19 cellular contexts compared by ENCODE assay signal in genomic region chr18:58618822-58619553, GRCh38. TPM values are rescaled to one million over a fixed set of nuclear protein-coding genes. Genes with fewer than 3 reads are reported as not detected.
DNase-seq lines count a peak whose midpoint lies in the region; ATAC-seq and TF ChIP-seq lines count a peak whose summit lies in the region.
"Had no signal": no experiment of that assay in that cellular context is flagged by ENCODE, and none has a peak within 500 bp of the region (broad histone marks: within the 10 kb centered on the region; RNA-seq: fewer than 3 reads in every experiment).

No MANE protein-coding gene starts in this region.

- H3K4me1 ChIP-seq in HUES48 (ENCODE audit: control insufficient read depth, insufficient read depth, low read length) (peaks cover 22% of the 10 kb centered on the region), right atrium auricular region (peaks cover 0 to 8% of the 10 kb centered on the region in 2 donors), gastrocnemius medialis (peaks cover 6 to 25% of the 10 kb centered on the region in 2 donors)
- H3K4me1 ChIP-seq: testis had no signal

- no peak overlapping the region for H3K4me3 ChIP-seq in HUES48 (ENCODE audit: low read depth, low read length)
- H3K4me3 ChIP-seq in right atrium auricular region, result no peak overlapping the region
- H3K4me3 ChIP-seq in gastrocnemius medialis, result peak overlapping the region in 2 of 4 donors; percentile 4 to 19
- H3K4me3 ChIP-seq: GM23248, lung, testis had no signal

- H3K36me3 ChIP-seq in HUES48 (ENCODE audit: control insufficient read depth, insufficient read depth, low read length) (no peaks in the 10 kb centered on the region), right atrium auricular region (no peaks in the 10 kb centered on the region), gastrocnemius medialis (no peaks in the 10 kb centered on the region)

- H3K4me1 Mint-ChIP-seq in WTC11, result peaks cover 25% of the 10 kb centered on the region
- peaks cover 28% of the 10 kb centered on the region for H3K4me1 Mint-ChIP-seq in activated T-cell treated with anti-CD3 and anti-CD28 coated beads, Interleukin-2, amount 50 U/mL, for 4 hours (ENCODE audit: low read depth)

- TF ChIP-seq POLR2A in gastrocnemius medialis (IDR thresholded peaks at IDR 0.05), result no peak

- H3K4me3 Mint-ChIP-seq in WTC11, result no peak overlapping the region
- no peak overlapping the region for H3K4me3 Mint-ChIP-seq in activated T-cell treated with anti-CD3 and anti-CD28 coated beads, Interleukin-2, amount 50 U/mL, for 4 hours
- H3K4me3 Mint-ChIP-seq: activated CD8-positive, alpha-beta memory T cell treated with anti-CD3 and anti-CD28 coated beads, Interleukin-2, amount 10 ng/mL, durations not matched to agents 7 days and 5 days; activated naive CD4-positive, alpha-beta T cell treated with anti-CD3 and anti-CD28 coated beads for 36 hours; natural killer cell treated with Interleukin-12 subunit alpha and Interleukin-12 subunit beta and Interleukin-15 and Interleukin-18, amount 100 ng/mL, for 72 hours had no signal

- POLR2A ChIA-PET in WTC11 (lab: Charles Lee), result interaction anchor here (0.5 kb wide), 1 partner anchor 390 kb away, joined by 3 read pairs; no protein-coding TSS in a partner anchor

- H3K27me3 Mint-ChIP-seq in WTC11 (ENCODE audit: low read depth), result peaks cover 3% of the 10 kb centered on the region; the same call in 1 of the 2 replicates
- no peaks in the 10 kb centered on the region for H3K27me3 Mint-ChIP-seq in activated T-cell treated with anti-CD3 and anti-CD28 coated beads, Interleukin-2, amount 50 U/mL, for 4 hours (ENCODE audit: low read depth)
- H3K27me3 Mint-ChIP-seq: natural killer cell treated with Interleukin-12 subunit alpha and Interleukin-12 subunit beta and Interleukin-15 and Interleukin-18, amount 100 ng/mL, for 72 hours had no signal

- intact Hi-C loops in gastrocnemius medialis (cut with DNase I; ENCODE audit: low total_unique reads), result no loop called here

- in situ Hi-C loops in gastrocnemius medialis (cut with MboI; ENCODE audit: low sequenced_read_pairs in 4 of 4), result no loop called here

- no peak overlapping the region for H3K9ac ChIP-seq in HUES48 (ENCODE audit: low read depth, low read length)
- H3K9ac ChIP-seq: GM23248 had no signal

- H3K36me3 Mint-ChIP-seq in WTC11, result no peaks in the 10 kb centered on the region
- H3K36me3 Mint-ChIP-seq in activated T-cell treated with anti-CD3 and anti-CD28 coated beads, Interleukin-2, amount 50 U/mL, for 4 hours (ENCODE audit: insufficient read depth), result no peaks in the 10 kb centered on the region
- H3K36me3 Mint-ChIP-seq: activated CD8-positive, alpha-beta memory T cell treated with anti-CD3 and anti-CD28 coated beads, Interleukin-2, amount 10 ng/mL, durations not matched to agents 7 days and 5 days; natural killer cell treated with Interleukin-12 subunit alpha and Interleukin-12 subunit beta and Interleukin-15 and Interleukin-18, amount 100 ng/mL, for 72 hours had no signal

- H3K27me3 ChIP-seq in HUES48 (ENCODE audit: control insufficient read depth, insufficient read depth, low read length) (no peaks in the 10 kb centered on the region), right atrium auricular region (no peaks in the 10 kb centered on the region), gastrocnemius medialis (no peaks in the 10 kb centered on the region)
- H3K27me3 ChIP-seq: testis had no signal

- no peak for DNase-seq in WTC11 (ENCODE audit: low spot score)
- no peak for DNase-seq in right atrium auricular region (ENCODE audit: low spot score)
- peak in 1 of 2 donors; percentile 41 for DNase-seq in gastrocnemius medialis
- no peak for DNase-seq in activated T-cell treated with anti-CD3 and anti-CD28 coated beads, Interleukin-2, amount 50 U/mL, for 4 hours
- DNase-seq in ecto neural progenitor cell (ENCODE audit: low spot score), result no peak
- DNase-seq: activated CD8-positive, alpha-beta memory T cell treated with anti-CD3 and anti-CD28 coated beads, Interleukin-2, amount 10 ng/mL, durations not matched to agents 7 days and 5 days; activated naive CD4-positive, alpha-beta T cell treated with anti-CD3 and anti-CD28 coated beads for 36 hours; C1 segment of cervical spinal cord; DND-41; GM23248; NCI-H2081; stimulated activated CD4-positive, alpha-beta T cell treated with anti-CD3 and anti-CD28 coated beads, Interleukin-4, amount 100 ng/mL, for 1 hour; stimulated activated CD8-positive, alpha-beta memory T cell treated with anti-CD3 and anti-CD28 coated beads, Interleukin-4, amount 100 ng/mL, for 48 hours; testis had no signal

- peak overlapping the region; percentile 59; the same call in 1 of the 2 replicates for H3K27ac Mint-ChIP-seq in WTC11
- H3K27ac Mint-ChIP-seq: activated CD8-positive, alpha-beta memory T cell treated with anti-CD3 and anti-CD28 coated beads, Interleukin-2, amount 10 ng/mL, durations not matched to agents 7 days and 5 days; activated naive CD4-positive, alpha-beta T cell treated with anti-CD3 and anti-CD28 coated beads for 36 hours; natural killer cell treated with Interleukin-12 subunit alpha and Interleukin-12 subunit beta and Interleukin-15 and Interleukin-18, amount 100 ng/mL, for 72 hours had no signal

- ATAC-seq in WTC11, result peak; percentile 46
- ATAC-seq in gastrocnemius medialis, result peak; percentile 74 to 80
- no peak for ATAC-seq in activated T-cell treated with anti-CD3 and anti-CD28 coated beads, Interleukin-2, amount 50 U/mL, for 4 hours
- ATAC-seq in GM19324 (IDR thresholded peaks at IDR 0.05; ENCODE audit: low FRiP score, unreplicated experiment), result no peak
- ATAC-seq: activated CD8-positive, alpha-beta memory T cell treated with anti-CD3 and anti-CD28 coated beads, Interleukin-2, amount 10 ng/mL, durations not matched to agents 7 days and 5 days; natural killer cell treated with Interleukin-12 subunit alpha and Interleukin-12 subunit beta and Interleukin-15 and Interleukin-18, amount 100 ng/mL, for 72 hours; sciatic nerve had no signal

- CTCF ChIA-PET in WTC11 (lab: Charles Lee), result interaction anchor here (0.5 to 0.6 kb wide), 2 partner anchors 29 to 182 kb away, joined by 3 read pairs; no protein-coding TSS in a partner anchor

- no peak for TF ChIP-seq CTCF in WTC11 (IDR thresholded peaks at IDR 0.05)
- TF ChIP-seq CTCF in right atrium auricular region (IDR thresholded peaks at IDR 0.05), result no peak
- TF ChIP-seq CTCF in gastrocnemius medialis (IDR thresholded peaks at IDR 0.05 in 4 of 5, conservative IDR thresholded peaks at IDR 0.05 in 1 of 5), result no peak

- H3K27ac ChIP-seq in HUES48 (ENCODE audit: low read depth, low read length) (peak overlapping the region; percentile 52), right atrium auricular region (peak overlapping the region; percentile 45 to 67), gastrocnemius medialis (peak overlapping the region; percentile 70 to 92 (median 76))
- H3K27ac ChIP-seq: GM23248, testis had no signal

- H3K9me3 ChIP-seq in HUES48 (ENCODE audit: control insufficient read depth, insufficient read depth, low read length) (no peaks in the 10 kb centered on the region), right atrium auricular region (no peaks in the 10 kb centered on the region), gastrocnemius medialis (no peaks in the 10 kb centered on the region)
- H3K9me3 ChIP-seq: testis had no signal

- H3K9me3 Mint-ChIP-seq in WTC11, result no peaks in the 10 kb centered on the region
- no peaks in the 10 kb centered on the region for H3K9me3 Mint-ChIP-seq in activated T-cell treated with anti-CD3 and anti-CD28 coated beads, Interleukin-2, amount 50 U/mL, for 4 hours
- H3K9me3 Mint-ChIP-seq: activated naive CD4-positive, alpha-beta T cell treated with anti-CD3 and anti-CD28 coated beads for 36 hours; natural killer cell treated with Interleukin-12 subunit alpha and Interleukin-12 subunit beta and Interleukin-15 and Interleukin-18, amount 100 ng/mL, for 72 hours had no signal

TF ChIP-seq in WTC11, 78 proteins besides CTCF, POLR2A, EP300 and RAD21 (continues in another document):
- no peak for TF ChIP-seq STAT6 (CRISPR knock-in tag; conservative IDR thresholded peaks at IDR 0.05; ENCODE audit: low read depth)
- no peak for TF ChIP-seq OVOL2 (CRISPR knock-in tag; IDR thresholded peaks at IDR 0.05; ENCODE audit: borderline replicate concordance)
- TF ChIP-seq TEAD4 (CRISPR knock-in tag; IDR thresholded peaks at IDR 0.05), result no peak
- no peak for TF ChIP-seq ZNF138 (CRISPR knock-in tag; conservative IDR thresholded peaks at IDR 0.05)
- no peak for TF ChIP-seq ZNF423 (CRISPR knock-in tag; IDR thresholded peaks at IDR 0.05)

RNA-seq across cellular contexts. Expression of gene ALPK2, which starts 9.9 kb away (rescaled TPM):
- total RNA-seq in WTC11 (2021) (0.07 to 0.18 TPM (median 0.07 TPM) in 3 replicates), right atrium auricular region (100 to 1,000 TPM; 160 to 166 TPM), gastrocnemius medialis (10 to 100 TPM; 46.6 to 81.5 (median 58.4) TPM)
- total RNA-seq in activated T-cell treated with anti-CD3 and anti-CD28 coated beads, Interleukin-2, amount 50 U/mL, for 4 hours, result 1 to 10 TPM in 1 of 3 donors, under 1 TPM in 2; 0.24 to 1.5 (median 0.43) TPM

RNA-seq across cellular contexts. Expression of gene MALT1, which starts 52.3 kb away (rescaled TPM):
- total RNA-seq in WTC11 (2021) (11.2 to 13.6 TPM (median 13.2 TPM) in 3 replicates), right atrium auricular region (10 to 100 TPM in 1 of 2 donors, 1 to 10 TPM in 1; 9.9 to 10.9 TPM), gastrocnemius medialis (10 to 100 TPM in 3 of 4 donors, 1 to 10 TPM in 1; 9.9 to 24.8 (median 12.9) TPM)
- total RNA-seq in activated T-cell treated with anti-CD3 and anti-CD28 coated beads, Interleukin-2, amount 50 U/mL, for 4 hours, result 10 to 100 TPM; 31.1 to 49.3 (median 39.8) TPM

Comparison
In these comparisons a context has a peak if more than half of its experiments do, and no peak if none do; other contexts are left out.
1. ATAC-seq: peak in WTC11 (single experiment) and gastrocnemius medialis (2 of 2); none in activated T-cell treated with anti-CD3 and anti-CD28 coated beads, Interleukin-2, amount 50 U/mL, for 4 hours (0 of 2) and GM19324 (single experiment).
2. RNA of gene ALPK2, which starts 9.9 kb away (total RNA-seq): 160 to 166 TPM in right atrium auricular region and 46.6 to 81.5 TPM in gastrocnemius medialis; 0.24 to 1.5 TPM in activated T-cell treated with anti-CD3 and anti-CD28 coated beads, Interleukin-2, amount 50 U/mL, for 4 hours and 0.07 to 0.18 TPM in WTC11; every median in the first group is over 10 times any median in the second.
3. Peak in every context shown above with its lines, with median percentiles within 50 percentile points of each other: H3K27ac ChIP-seq.